In genomic region chr17:50493744-50494143, GRCh38 we compare ENCODE assay signal across 1 cellular context.
TF ChIP-seq lines count a peak whose summit lies in the region.

No MANE protein-coding gene starts in this region.

TF ChIP-seq in SK-N-SH treated with all-trans-retinoic acid at 6 μM for 48 hours, 23 proteins besides CTCF, POLR2A, EP300 and RAD21 (continued from another document):
- TF ChIP-seq TSHZ2 (CRISPR knock-in tag; IDR thresholded peaks at IDR 0.05) (no peak), ESRRG (CRISPR knock-in tag; IDR thresholded peaks at IDR 0.05) (no peak), SNAI2 (CRISPR knock-in tag; IDR thresholded peaks at IDR 0.05) (no peak), TOX (CRISPR knock-in tag; IDR thresholded peaks at IDR 0.05; ENCODE audit: borderline replicate concordance) (no peak), TCF4 (CRISPR knock-in tag; IDR thresholded peaks at IDR 0.05; ENCODE audit: borderline replicate concordance) (no peak), CSRNP3 (CRISPR knock-in tag; IDR thresholded peaks at IDR 0.05) (no peak), GLIS3 (CRISPR knock-in tag; IDR thresholded peaks at IDR 0.05) (no peak), ISL1 (CRISPR knock-in tag; IDR thresholded peaks at IDR 0.05) (no peak), ZNF70 (CRISPR knock-in tag; IDR thresholded peaks at IDR 0.05) (no peak), BACH2 (CRISPR knock-in tag; IDR thresholded peaks at IDR 0.05; ENCODE audit: borderline replicate concordance) (no peak), ZNF565 (CRISPR knock-in tag; conservative IDR thresholded peaks at IDR 0.05; ENCODE audit: low read depth) (no peak)
